ENCODE assay signal across 21 cellular contexts in genomic region chr1:150778409-150778808, GRCh38. TPM values are rescaled to one million over a fixed set of nuclear protein-coding genes. Genes with fewer than 3 reads are reported as not detected.
"Had no signal": no experiment of that assay in that cellular context is flagged by ENCODE, and none has a peak within 500 bp of the region (broad histone marks: within the 10 kb centered on the region; RNA-seq: fewer than 3 reads in every experiment).

No MANE protein-coding gene starts in this region.

- H3K4me1 ChIP-seq: gastroesophageal sphincter, neural progenitor cell, pancreas, sigmoid colon had no signal

- H3K4me3 ChIP-seq: gastroesophageal sphincter, heart right ventricle, lung, neural progenitor cell, pancreas, sigmoid colon, thoracic aorta had no signal

- H3K4me2 ChIP-seq: neural progenitor cell had no signal

- DNase-seq: activated CD4-positive, alpha-beta T cell treated with anti-CD3 and anti-CD28 coated beads, Interleukin-2, amount 10 ng/mL, durations not matched to agents 24 days and 14 days; activated CD4-positive, CD25-positive, alpha-beta regulatory T cell; activated CD8-positive, alpha-beta memory T cell treated with anti-CD3 and anti-CD28 coated beads, Interleukin-2, amount 50 U/mL, for 48 hours; activated naive CD4-positive, alpha-beta T cell; aorta; dermis blood vessel endothelial cell; erythroblast; heart right ventricle; left cardiac atrium; naive B cell; pancreas; sigmoid colon; spleen; stimulated activated CD4-positive, alpha-beta T cell treated with anti-CD3 and anti-CD28 coated beads, Interleukin-2, amount 100 ng/mL, for 24 hours had no signal

- H3K27ac ChIP-seq: gastroesophageal sphincter, neural progenitor cell, pancreas, sigmoid colon, thoracic aorta had no signal

- H2AFZ ChIP-seq: neural progenitor cell had no signal

- ATAC-seq: gastroesophageal sphincter, heart right ventricle, left cardiac atrium, pancreas had no signal

- H3K9ac ChIP-seq: neural progenitor cell had no signal

- H3K36me3 ChIP-seq: gastroesophageal sphincter, heart right ventricle, neural progenitor cell, pancreas, sigmoid colon, spleen, thoracic aorta had no signal

- H3K9me3 ChIP-seq: gastroesophageal sphincter, heart right ventricle, pancreas, sigmoid colon, spleen, thoracic aorta had no signal

- H3K27me3 ChIP-seq: gastroesophageal sphincter, heart right ventricle, neural progenitor cell, pancreas, sigmoid colon, spleen had no signal

RNA-seq across cellular contexts. Expression of gene HORMAD1, which starts 57.7 kb away (rescaled TPM):
- total RNA-seq: activated CD4-positive, alpha-beta T cell treated with anti-CD3 and anti-CD28 coated beads, Interleukin-2, amount 10 ng/mL, durations not matched to agents 24 days and 14 days; activated T-helper 1 cell treated with anti-CD3 and anti-CD28 coated beads, Interleukin-12 subunit alpha, Interleukin-12 subunit beta, Interleukin-2, Interleukin-4 antibody, amounts not matched to agents 30 ng/mL and 10 ng/mL and 1 ng/mL, durations not matched to agents 14 hours and 24 hours and 36 hours; chondrocyte; sigmoid colon; thoracic aorta had no signal
- polyA plus RNA-seq: aorta, heart right ventricle, urinary bladder had no signal
